7 cellular contexts compared by ENCODE assay signal in genomic region chr19:55578761-55579747, GRCh38. TPM values are rescaled to one million over a fixed set of nuclear protein-coding genes. Genes with fewer than 3 reads are reported as not detected.
A peak's percentile ranks its signal among the peaks of the same experiment; 100 is the strongest.
DNase-seq lines count a peak whose midpoint lies in the region; ATAC-seq and TF ChIP-seq lines count a peak whose summit lies in the region.
"Had no signal": no experiment of that assay in that cellular context is flagged by ENCODE, and none has a peak within 500 bp of the region (broad histone marks: within the 10 kb centered on the region; RNA-seq: fewer than 3 reads in every experiment).

No MANE protein-coding gene starts in this region.

- H3K36me3 ChIP-seq in psoas muscle (ENCODE audit: insufficient read depth in 1 of 2, low read depth in 1 of 2) = peaks cover 5 to 31% of the 10 kb centered on the region in 2 donors

- peak overlapping the region; percentile 72 to 84 (median 80) for H3K4me3 Mint-ChIP-seq in IgD-negative memory B cell

- 92 to 94% (median 93%) methylated on average over 58 to 90 of the region's 90 CpGs for WGBS in psoas muscle, 3 donors

- H3K27ac ChIP-seq in psoas muscle = peak overlapping the region; percentile 97

- intact Hi-C loops in psoas muscle (cut with DNase I) = no loop called here

- no peak for TF ChIP-seq POLR2A in GM18505 (IDR thresholded peaks at IDR 0.05; ENCODE audit: borderline replicate concordance, extremely low read depth, insufficient read depth, insufficient read length)

- peaks cover 7% of the 10 kb centered on the region for H3K36me3 Mint-ChIP-seq in IgD-negative memory B cell

- TF ChIP-seq CTCF in choroid plexus epithelial cell (conservative IDR thresholded peaks at IDR 0.05; ENCODE audit: low read depth, low read length) (no peak), psoas muscle (IDR thresholded peaks at IDR 0.05) (no peak)

- peak overlapping the region in 2 of 3 donors; percentile 79 to 88 for H3K27ac Mint-ChIP-seq in IgD-negative memory B cell

- DNase-seq in choroid plexus epithelial cell (ENCODE audit: low read depth) = no peak
- no peak for DNase-seq in psoas muscle
- DNase-seq in stimulated activated naive CD4-positive, alpha-beta T cell treated with Interleukin-2 at 50 U/mL for 16 hours (lab: John Stamatoyannopoulos, UW) = no peak
- no peak for DNase-seq in NCI-H1436 (lab: John Stamatoyannopoulos, UW)
- DNase-seq: NCI-H446 treated with DMSO at 0.1 percent for 48 hours had no signal

- H3K4me3 ChIP-seq in choroid plexus epithelial cell (ENCODE audit: low read depth, low read length) = peak overlapping the region; percentile 93
- peak overlapping the region; percentile 93 for H3K4me3 ChIP-seq in psoas muscle

- peaks cover 2% of the 10 kb centered on the region for H3K4me1 ChIP-seq in psoas muscle

- H3K9me3 ChIP-seq in psoas muscle = no peaks in the 10 kb centered on the region

- no peaks in the 10 kb centered on the region for H3K27me3 ChIP-seq in psoas muscle (ENCODE audit: insufficient read depth in 3 of 3, low read length in 2 of 3)

- ATAC-seq in psoas muscle = no peak
- no peak for ATAC-seq in GM18505 (IDR thresholded peaks at IDR 0.05; ENCODE audit: unreplicated experiment)

- H3K27me3 Mint-ChIP-seq in IgD-negative memory B cell = peaks cover 2% of the 10 kb centered on the region

- peaks cover 0 to 2% (median 0%) of the 10 kb centered on the region in 3 donors for H3K9me3 Mint-ChIP-seq in IgD-negative memory B cell

- peaks cover 0 to 16% (median 5%) of the 10 kb centered on the region in 3 donors for H3K4me1 Mint-ChIP-seq in IgD-negative memory B cell

RNA-seq across cellular contexts. Expression of gene ZNF579, which starts 1.6 kb away (rescaled TPM):
- 0.79 TPM for polyA plus RNA-seq in IgD-negative memory B cell
- total RNA-seq in psoas muscle = 10 to 100 TPM; 21.8 to 81.6 (median 29.5) TPM
- 10 to 100 TPM in 2 of 3 donors, 1 to 10 TPM in 1; 4.2 to 22.9 (median 14.2) TPM for polyA plus RNA-seq in psoas muscle

RNA-seq across cellular contexts. Expression of gene FIZ1, which starts 20.3 kb away (rescaled TPM):
- polyA plus RNA-seq in IgD-negative memory B cell (3.1 TPM), psoas muscle (10 to 100 TPM; 10.8 to 12.1 (median 11.5) TPM)
- total RNA-seq in psoas muscle = 10 to 100 TPM in 3 of 4 donors, 1 to 10 TPM in 1; 9.9 to 23.7 (median 13.2) TPM

RNA-seq across cellular contexts. Expression of gene ZNF524, which starts 21.0 kb away (rescaled TPM):
- polyA plus RNA-seq in IgD-negative memory B cell (49.6 TPM), psoas muscle (10 to 100 TPM; 38.6 to 52.5 (median 41.4) TPM)
- 10 to 100 TPM; 21.4 to 32.0 (median 24.5) TPM for total RNA-seq in psoas muscle

RNA-seq across cellular contexts. Expression of gene ZNF865, which starts 26.4 kb away (rescaled TPM):
- polyA plus RNA-seq in IgD-negative memory B cell = 0.36 TPM
- 10 to 100 TPM; 17.1 to 40.4 (median 25.0) TPM for total RNA-seq in psoas muscle
- polyA plus RNA-seq in psoas muscle = 10 to 100 TPM; 11.1 to 20.3 (median 19.3) TPM

RNA-seq across cellular contexts. Expression of gene SBK3, which starts 33.7 kb away (rescaled TPM):
- not detected for polyA plus RNA-seq in IgD-negative memory B cell
- total RNA-seq in psoas muscle = 10 to 100 TPM in 2 of 4 donors, 1 to 10 TPM in 1, under 1 TPM in 1; 0.79 to 30.8 (median 7.6) TPM
- polyA plus RNA-seq in psoas muscle = 10 to 100 TPM in 1 of 3 donors, 1 to 10 TPM in 2; 5.4 to 10.6 (median 7.9) TPM
